ENCODE assay signal across 8 cellular contexts in genomic region chr20:40689943-40690835, GRCh38. TPM values are rescaled to one million over a fixed set of nuclear protein-coding genes. Genes with fewer than 3 reads are reported as not detected.
DNase-seq lines count a peak whose midpoint lies in the region; ATAC-seq and TF ChIP-seq lines count a peak whose summit lies in the region.

No MANE protein-coding gene starts in this region.

- H3K36me3 ChIP-seq in CD8-positive, alpha-beta T cell (ENCODE audit: insufficient read depth, low read length) = no peaks in the 10 kb centered on the region
- H3K36me3 ChIP-seq in SK-N-MC (ENCODE audit: insufficient read depth, low read length) = peaks cover 33% of the 10 kb centered on the region
- H3K36me3 ChIP-seq in cardiac muscle cell = no peaks in the 10 kb centered on the region
- H3K36me3 ChIP-seq in ovary = no peaks in the 10 kb centered on the region
- H3K36me3 ChIP-seq in urinary bladder (ENCODE audit: insufficient read depth) = no peaks in the 10 kb centered on the region

- H3K27me3 ChIP-seq in CD8-positive, alpha-beta T cell (ENCODE audit: insufficient read depth, low read length) = peaks cover 20% of the 10 kb centered on the region
- H3K27me3 ChIP-seq in cardiac muscle cell = peaks cover 87% of the 10 kb centered on the region
- H3K27me3 ChIP-seq in ovary = peaks cover 4% of the 10 kb centered on the region

- peak; percentile 38 for TF ChIP-seq CTCF in CD8-positive, alpha-beta T cell (IDR thresholded peaks at IDR 0.05)
- TF ChIP-seq CTCF in cardiac muscle cell (IDR thresholded peaks at IDR 0.05; ENCODE audit: low read depth, low read length) (peak; percentile 87), ovary (IDR thresholded peaks at IDR 0.05) (peak; percentile 79 to 83 (median 83))

- H3K9me3 Mint-ChIP-seq in CD8-positive, alpha-beta T cell = no peaks in the 10 kb centered on the region
- no peaks in the 10 kb centered on the region for H3K9me3 Mint-ChIP-seq in activated naive CD8-positive, alpha-beta T cell treated with anti-CD3 and anti-CD28 coated beads, Interleukin-2, amount 50 U/mL, for 24 hours

- POLR2A ChIA-PET in CD8-positive, alpha-beta T cell (lab: Charles Lee) = no interaction called here

- no peaks in the 10 kb centered on the region for H3K36me3 Mint-ChIP-seq in CD8-positive, alpha-beta T cell
- no peaks in the 10 kb centered on the region for H3K36me3 Mint-ChIP-seq in activated naive CD8-positive, alpha-beta T cell treated with anti-CD3 and anti-CD28 coated beads, Interleukin-2, amount 50 U/mL, for 24 hours (ENCODE audit: low read depth)

- peak; percentile 42 for ATAC-seq in CD8-positive, alpha-beta T cell
- peak; percentile 57 for ATAC-seq in GM19467 (IDR thresholded peaks at IDR 0.05; ENCODE audit: unreplicated experiment)
- ATAC-seq in activated naive CD8-positive, alpha-beta T cell treated with anti-CD3 and anti-CD28 coated beads, Interleukin-2, amount 50 U/mL, for 24 hours = peak; percentile 11

- peak overlapping the region; percentile 39 for H3K4me3 ChIP-seq in CD8-positive, alpha-beta T cell (ENCODE audit: low read depth, low read length)
- H3K4me3 ChIP-seq in SK-N-MC = peak overlapping the region; percentile 93
- H3K4me3 ChIP-seq in cardiac muscle cell = peak overlapping the region; percentile 50
- peak overlapping the region; percentile 59 for H3K4me3 ChIP-seq in ovary
- H3K4me3 ChIP-seq in urinary bladder (ENCODE audit: low read depth, low read length) = peak overlapping the region; percentile 52

- H3K4me1 ChIP-seq in CD8-positive, alpha-beta T cell (ENCODE audit: insufficient read depth, low read length) = peaks cover 5% of the 10 kb centered on the region
- H3K4me1 ChIP-seq in cardiac muscle cell (ENCODE audit: low read depth) (peaks cover 6% of the 10 kb centered on the region), ovary (ENCODE audit: insufficient read depth) (peaks cover 9% of the 10 kb centered on the region), urinary bladder (ENCODE audit: insufficient read depth) (no peaks in the 10 kb centered on the region)

- CTCF ChIA-PET in CD8-positive, alpha-beta T cell (lab: Charles Lee) = interaction anchor here (0.6 kb wide), 2 partner anchors 22 to 180 kb away, joined by 3 read pairs; no protein-coding TSS in a partner anchor

- peaks cover 71% of the 10 kb centered on the region for H3K27me3 Mint-ChIP-seq in CD8-positive, alpha-beta T cell (ENCODE audit: low read depth)
- peaks cover 80% of the 10 kb centered on the region for H3K27me3 Mint-ChIP-seq in activated naive CD8-positive, alpha-beta T cell treated with anti-CD3 and anti-CD28 coated beads, Interleukin-2, amount 50 U/mL, for 24 hours

- peak overlapping the region; percentile 84 for H3K9ac ChIP-seq in SK-N-MC (ENCODE audit: insufficient read length)

- intact Hi-C loops in CD8-positive, alpha-beta T cell (cut with DNase I, micrococcal nuclease) = no loop called here
- intact Hi-C loops in ovary (cut with DNase I) = loop anchor here in 3 of 4 donors (5.0 to 10.0 kb wide), 5 partner anchors 423 to 1945 kb away; partner anchors contain the start of gene ACTR5 (in 1 of the 3)

- H3K27ac Mint-ChIP-seq in CD8-positive, alpha-beta T cell = no peak overlapping the region
- no peak overlapping the region for H3K27ac Mint-ChIP-seq in activated naive CD8-positive, alpha-beta T cell treated with anti-CD3 and anti-CD28 coated beads, Interleukin-2, amount 50 U/mL, for 24 hours

- H3K4me1 Mint-ChIP-seq in CD8-positive, alpha-beta T cell (ENCODE audit: low read depth) = peaks cover 12% of the 10 kb centered on the region
- H3K4me1 Mint-ChIP-seq in activated naive CD8-positive, alpha-beta T cell treated with anti-CD3 and anti-CD28 coated beads, Interleukin-2, amount 50 U/mL, for 24 hours = peaks cover 11% of the 10 kb centered on the region

- H3K27ac ChIP-seq in CD8-positive, alpha-beta T cell (ENCODE audit: low read depth, low read length) = no peak overlapping the region
- H3K27ac ChIP-seq in SK-N-MC = peak overlapping the region; percentile 93
- H3K27ac ChIP-seq in cardiac muscle cell = peak overlapping the region; percentile 70
- peak overlapping the region; percentile 61 to 92 for H3K27ac ChIP-seq in ovary
- peak overlapping the region; percentile 92 for H3K27ac ChIP-seq in urinary bladder (ENCODE audit: low read depth)

- no peaks in the 10 kb centered on the region for H3K9me3 ChIP-seq in CD8-positive, alpha-beta T cell (ENCODE audit: low read length)
- H3K9me3 ChIP-seq in SK-N-MC (ENCODE audit: low read depth, low read length) (no peaks in the 10 kb centered on the region), cardiac muscle cell (ENCODE audit: low read depth) (no peaks in the 10 kb centered on the region), ovary (no peaks in the 10 kb centered on the region)

- no peak for TF ChIP-seq EP300 in ovary (IDR thresholded peaks at IDR 0.05)

- H3K4me3 Mint-ChIP-seq in CD8-positive, alpha-beta T cell = peak overlapping the region; percentile 70
- H3K4me3 Mint-ChIP-seq in activated naive CD8-positive, alpha-beta T cell treated with anti-CD3 and anti-CD28 coated beads, Interleukin-2, amount 50 U/mL, for 24 hours = peak overlapping the region; percentile 55

- DNase-seq in CD8-positive, alpha-beta T cell = peak; percentile 18 to 63 (median 32)
- DNase-seq in KG1 (lab: John Stamatoyannopoulos, UW) = peak; percentile 64
- DNase-seq in SK-N-MC (ENCODE audit: low read depth, low spot score) = peak; percentile 53
- DNase-seq in activated naive CD8-positive, alpha-beta T cell treated with anti-CD3 and anti-CD28 coated beads, Interleukin-2, amount 50 U/mL, for 24 hours = peak; percentile 85
- peak; percentile 93 for DNase-seq in cardiac muscle cell (ENCODE audit: low read depth in 1 of 2, low spot score in 1 of 2)
- peak; percentile 84 to 93 (median 90) for DNase-seq in ovary

- no peak for TF ChIP-seq POLR2A in ovary (IDR thresholded peaks at IDR 0.05)

- 1 to 4% (median 2%) methylated on average over 82 to 84 of the region's 84 CpGs for WGBS in ovary, 3 donors
- WGBS in urinary bladder = 2% methylated on average over 84 of the region's 84 CpGs

RNA-seq across cellular contexts. Expression of gene MAFB, which starts 1.2 kb away (rescaled TPM):
- under 1 TPM; 0.44 to 0.62 TPM for total RNA-seq in CD8-positive, alpha-beta T cell
- 2.0 and 3.2 TPM in 2 replicates for total RNA-seq in cardiac muscle cell
- 0.84 and 2.3 TPM in 2 replicates for polyA plus RNA-seq in cardiac muscle cell
- total RNA-seq in ovary = 10 to 100 TPM in 4 of 7 donors, 1 to 10 TPM in 3; 7.9 to 29.4 (median 11.9) TPM
- 10 to 100 TPM in 1 of 2 donors, 1 to 10 TPM in 1; 6.9 to 19.3 TPM for polyA plus RNA-seq in ovary
- 9.1 TPM for total RNA-seq in urinary bladder
- 20.0 TPM for polyA plus RNA-seq in urinary bladder

Comparison
In these comparisons a context has a peak if more than half of its experiments do, and no peak if none do; other contexts are left out.
1. DNase-seq: peak in every context shown above with its lines; median percentile 93 in cardiac muscle cell; 90 in ovary; 85 in activated naive CD8-positive, alpha-beta T cell treated with anti-CD3 and anti-CD28 coated beads, Interleukin-2, amount 50 U/mL, for 24 hours; 64 in KG1; 53 in SK-N-MC; 32 in CD8-positive, alpha-beta T cell.
2. H3K4me3 ChIP-seq: peak in every context shown above with its lines; median percentile 93 in SK-N-MC; 59 in ovary; 52 in urinary bladder; 50 in cardiac muscle cell; 39 in CD8-positive, alpha-beta T cell.
3. intact Hi-C loops: an anchor here in ovary (5.0 to 10.0 kb wide); none called in CD8-positive, alpha-beta T cell.